Comparison of ENCODE assay signal across 8 cellular contexts in the genomic region with DNA sequence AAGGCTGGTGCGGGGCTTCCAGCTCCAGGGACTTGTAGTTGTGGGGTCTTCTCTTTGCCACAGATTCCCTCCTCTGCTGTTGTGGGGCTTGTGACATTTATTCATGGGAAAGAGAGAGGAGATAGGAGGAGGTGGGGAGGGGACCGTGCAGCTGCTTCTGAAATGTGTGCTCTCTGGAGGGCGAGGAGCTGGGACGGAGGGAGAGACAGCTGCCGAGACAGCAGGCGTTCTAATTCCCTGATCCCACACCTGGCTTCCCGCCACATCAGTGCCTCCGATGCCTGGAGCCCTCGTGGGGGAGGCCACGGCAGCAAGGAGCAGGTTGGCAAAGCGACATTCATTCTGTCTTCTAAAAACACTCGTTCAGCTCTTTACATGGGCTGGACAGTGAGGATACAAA.
A peak's percentile ranks its signal among the peaks of the same experiment; 100 is the strongest.
DNase-seq lines count a peak whose midpoint lies in the region; ATAC-seq, FAIRE-seq and TF ChIP-seq lines count a peak whose summit lies in the region.

No MANE protein-coding gene starts in this region.

- H3K9me3 ChIP-seq in PC-9 (ENCODE audit: insufficient read depth, low read depth) (no peaks in the 10 kb centered on the region), right cardiac atrium (ENCODE audit: control insufficient read depth, low read length) (no peaks in the 10 kb centered on the region), testis (no peaks in the 10 kb centered on the region)

- no peak overlapping the region for H3K27ac ChIP-seq in PC-9
- H3K27ac ChIP-seq in right cardiac atrium (ENCODE audit: low read length) = no peak overlapping the region
- H3K27ac ChIP-seq in testis = no peak overlapping the region

- H3F3A ChIP-seq in PC-9 (ENCODE audit: insufficient read depth, low read depth) = peaks cover 2% of the 10 kb centered on the region

- no peaks in the 10 kb centered on the region for H3K9me2 ChIP-seq in PC-9 (ENCODE audit: insufficient read depth)

- H3K9me3 Mint-ChIP-seq in HFFc6 = no peaks in the 10 kb centered on the region

- peak overlapping the region; percentile 91 for H2AFZ ChIP-seq in PC-9

- peak overlapping the region; percentile 73 for H3K4me3 Mint-ChIP-seq in HFFc6

- H4K20me1 ChIP-seq in PC-9 (ENCODE audit: insufficient read depth) = no peaks in the 10 kb centered on the region

- TF ChIP-seq POLR2A in GM12891 (IDR thresholded peaks at IDR 0.05; ENCODE audit: low read depth, low read length) = no peak
- TF ChIP-seq POLR2A in testis (IDR thresholded peaks at IDR 0.05) = no peak

- FAIRE-seq in GM12891 (lab: Jason Lieb, UNC) = no peak

- H3K4me1 Mint-ChIP-seq in HFFc6 (ENCODE audit: low read depth) = peaks cover 9% of the 10 kb centered on the region

- H3K27me3 ChIP-seq in PC-9 (ENCODE audit: insufficient read depth, low read depth) = no peaks in the 10 kb centered on the region
- H3K27me3 ChIP-seq in right cardiac atrium (ENCODE audit: control insufficient read depth, insufficient read depth) = no peaks in the 10 kb centered on the region
- H3K27me3 ChIP-seq in testis = no peaks in the 10 kb centered on the region

- H3K4me2 ChIP-seq in PC-9 = peak overlapping the region; percentile 100

- peaks cover 37% of the 10 kb centered on the region for H3K27me3 Mint-ChIP-seq in HFFc6 (ENCODE audit: insufficient read depth)

- POLR2A ChIA-PET in PC-9 (lab: Charles Lee; ENCODE audit: unreplicated experiment) = no interaction called here

- H3K79me2 ChIP-seq in PC-9 (ENCODE audit: low read depth) = no peaks in the 10 kb centered on the region

- H3K4me1 ChIP-seq in PC-9 (replicated peaks; ENCODE audit: insufficient read depth) = 0 out of 2 replicates have a peak, but pooled peaks cover 5% of the 10 kb centered on the region
- no peaks in the 10 kb centered on the region for H3K4me1 ChIP-seq in right cardiac atrium (ENCODE audit: control insufficient read depth, insufficient read depth, low read length)
- peaks cover 13% of the 10 kb centered on the region for H3K4me1 ChIP-seq in testis

- intact Hi-C loops in PC-9 (cut with micrococcal nuclease; ENCODE audit: unreplicated experiment) = no loop called here
- intact Hi-C loops in right cardiac atrium (cut with DNase I) = no loop called here
- intact Hi-C loops in testis (cut with DNase I; ENCODE audit: low total_unique reads) = no loop called here

- BruUV-seq in PC-9 (replicated peaks; lab: Mats Ljungman, UMichigan) = no TSS peak

- DNase-seq in HFFc6 (no peak), PC-9 (no peak), right cardiac atrium (no peak), skeletal muscle cell (ENCODE audit: low read depth) (no peak), GM12891 (ENCODE audit: insufficient read length, low spot score) (no peak), testis (no peak)
- DNase-seq in activated CD4-positive, alpha-beta T cell treated with anti-CD3 and anti-CD28 coated beads, Interleukin-2, amount 50 U/mL, for 1 hour = no peak

- 21% methylated on average over 12 of the region's 12 CpGs for WGBS in right cardiac atrium
- WGBS in testis, 2 donors = 5% methylated on average over 12 of the region's 12 CpGs

- no peak overlapping the region for H3K27ac Mint-ChIP-seq in HFFc6

- CTCF ChIA-PET in PC-9 (lab: Charles Lee) = no interaction called here

- ATAC-seq in right cardiac atrium (peak in 1 of 2 donors; percentile 14), HG03108 (IDR thresholded peaks at IDR 0.05; ENCODE audit: unreplicated experiment) (no peak)

- TF ChIP-seq CTCF in HFFc6 (IDR thresholded peaks at IDR 0.05) = no peak
- no peak for TF ChIP-seq CTCF in PC-9 (conservative IDR thresholded peaks at IDR 0.05)
- TF ChIP-seq CTCF in testis (IDR thresholded peaks at IDR 0.05) = no peak

- peak overlapping the region; percentile 61; the same call in 1 of the 2 replicates for H3K4me3 ChIP-seq in PC-9
- H3K4me3 ChIP-seq in right cardiac atrium (ENCODE audit: low read length) = peak overlapping the region; percentile 21
- H3K4me3 ChIP-seq in skeletal muscle cell (ENCODE audit: low read depth, low read length) = peak overlapping the region; percentile 32
- H3K4me3 ChIP-seq in testis = peak overlapping the region in 1 of 2 donors; percentile 53

- H3K36me3 Mint-ChIP-seq in HFFc6 (ENCODE audit: low read depth) = no peaks in the 10 kb centered on the region

- H3K36me3 ChIP-seq in PC-9 (ENCODE audit: low read depth) (no peaks in the 10 kb centered on the region), testis (ENCODE audit: low read depth, missing control alignments) (no peaks in the 10 kb centered on the region)

TF ChIP-seq in GM12891, 5 proteins besides CTCF, POLR2A, EP300 and RAD21:
- TF ChIP-seq POLR2AphosphoS5 (IDR thresholded peaks at IDR 0.05; ENCODE audit: low read depth, low read length) (no peak), POU2F2 (IDR thresholded peaks at IDR 0.05; ENCODE audit: low read depth, low read length) (no peak), PAX5 (IDR thresholded peaks at IDR 0.05; ENCODE audit: insufficient read depth, low read length, severe bottlenecking) (no peak), TAF1 (IDR thresholded peaks at IDR 0.05; ENCODE audit: low read depth, low read length) (no peak), SPI1 (IDR thresholded peaks at IDR 0.05; ENCODE audit: low read depth, low read length) (no peak)
